1 cellular context compared by ENCODE assay signal in the genomic region with DNA sequence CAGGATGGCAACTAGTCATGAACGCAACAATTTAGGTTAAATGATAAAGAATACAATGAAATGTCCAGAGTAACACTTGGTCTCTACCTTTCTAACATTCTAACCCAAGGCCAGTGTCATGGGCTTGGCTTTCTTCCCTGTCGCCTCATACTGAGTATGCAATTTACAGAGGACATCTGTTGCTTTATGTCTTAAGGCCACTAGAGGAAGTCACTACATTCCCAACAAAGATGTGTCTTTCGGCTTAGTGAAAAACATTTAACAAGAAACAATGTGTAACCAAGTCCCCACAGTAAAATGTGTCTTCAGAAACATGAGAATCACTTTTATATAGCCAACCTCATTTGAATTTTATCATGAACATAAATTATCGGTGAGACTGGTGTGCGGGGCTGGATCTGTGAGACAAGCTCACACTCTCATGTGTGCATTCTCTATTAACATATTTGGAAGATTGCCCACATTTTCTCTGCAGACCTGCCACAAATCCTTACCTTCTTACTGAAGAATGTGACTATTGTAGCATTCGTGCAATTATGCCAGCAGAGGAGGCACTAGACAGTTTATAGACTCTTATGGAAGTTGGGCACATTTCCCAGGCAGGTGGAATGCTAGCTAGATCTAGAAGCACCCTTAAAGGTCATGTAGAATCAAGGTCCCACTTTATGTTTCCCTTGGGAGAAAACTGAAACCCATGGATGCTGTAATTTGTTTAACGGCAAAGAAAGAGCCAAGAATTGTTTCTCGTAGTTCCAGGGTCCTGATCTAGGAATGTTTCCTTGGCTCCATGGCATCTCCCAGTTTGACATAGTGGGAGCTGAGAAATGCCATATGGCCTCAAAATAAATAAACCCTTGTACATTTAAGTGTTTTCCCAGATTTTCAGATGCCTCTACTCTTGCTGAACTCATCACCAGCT.
TF ChIP-seq lines count a peak whose summit lies in the region.

No MANE protein-coding gene starts in this region.

TF ChIP-seq in HEK293, 187 proteins besides CTCF, POLR2A, EP300 and RAD21 (continued from another document and continues in another):
- TF ChIP-seq ZBTB11 (tag by site-specific recombination; conservative IDR thresholded peaks at IDR 0.05; ENCODE audit: low read depth) (no peak), ZNF791 (tag by site-specific recombination; IDR thresholded peaks at IDR 0.05) (no peak), ZNF16 (tag by site-specific recombination; IDR thresholded peaks at IDR 0.05; ENCODE audit: low read depth) (no peak), ZNF529 (tag by site-specific recombination; IDR thresholded peaks at IDR 0.05; ENCODE audit: insufficient replicate concordance) (no peak), BCL11B (tag by site-specific recombination; IDR thresholded peaks at IDR 0.05; ENCODE audit: low read depth) (peak; percentile 83; the same call in 1 of the 2 replicates), ZNF501 (tag by site-specific recombination; IDR thresholded peaks at IDR 0.05) (peak; percentile 41; the same call in 1 of the 2 replicates), ZNF629 (tag by site-specific recombination; IDR thresholded peaks at IDR 0.05) (peak; percentile 51; the same call in 1 of the 2 replicates), SP7 (tag by site-specific recombination; IDR thresholded peaks at IDR 0.05) (peak; percentile 61; the same call in 1 of the 2 replicates), MYNN (tag by site-specific recombination; IDR thresholded peaks at IDR 0.05; ENCODE audit: borderline replicate concordance) (no peak), BCL11A (tag by site-specific recombination; IDR thresholded peaks at IDR 0.05; ENCODE audit: low read depth) (0 out of 2 replicates have a peak, but pooled peaks have one; percentile 41), ZNF623 (tag by site-specific recombination; IDR thresholded peaks at IDR 0.05) (no peak), FEZF1 (tag by site-specific recombination; IDR thresholded peaks at IDR 0.05) (peak; percentile 80), ZBTB17 (tag by site-specific recombination; IDR thresholded peaks at IDR 0.05) (peak; percentile 55), GLIS1 (tag by site-specific recombination; IDR thresholded peaks at IDR 0.05) (peak; percentile 51), ZNF785 (tag by site-specific recombination; IDR thresholded peaks at IDR 0.05) (no peak), ZNF558 (tag by site-specific recombination; IDR thresholded peaks at IDR 0.05) (no peak), ZXDB (tag by site-specific recombination; IDR thresholded peaks at IDR 0.05) (peak; percentile 65; the same call in 1 of the 2 replicates), SCRT2 (tag by site-specific recombination; IDR thresholded peaks at IDR 0.05) (peak; percentile 90), PRDM4 (tag by site-specific recombination; IDR thresholded peaks at IDR 0.05) (peak; percentile 94), REPIN1 (tag by site-specific recombination; IDR thresholded peaks at IDR 0.05; ENCODE audit: low read depth) (no peak), ZIC2 (tag by site-specific recombination; IDR thresholded peaks at IDR 0.05) (no peak), ZNF350 (tag by site-specific recombination; IDR thresholded peaks at IDR 0.05) (peak; percentile 71; the same call in 1 of the 2 replicates), ZNF248 (tag by site-specific recombination; IDR thresholded peaks at IDR 0.05) (no peak), ZNF2 (tag by site-specific recombination; IDR thresholded peaks at IDR 0.05) (no peak), ZNF830 (tag by site-specific recombination; IDR thresholded peaks at IDR 0.05; ENCODE audit: low read depth) (no peak), ZNF354C (tag by site-specific recombination; IDR thresholded peaks at IDR 0.05; ENCODE audit: borderline replicate concordance, low read depth) (no peak), ZNF133 (tag by site-specific recombination; IDR thresholded peaks at IDR 0.05) (no peak), PRDM6 (tag by site-specific recombination; IDR thresholded peaks at IDR 0.05) (0 out of 2 replicates have a peak, but pooled peaks have one; percentile 16), ZNF433 (tag by site-specific recombination; IDR thresholded peaks at IDR 0.05; ENCODE audit: low read depth) (no peak)
- TF ChIP-seq, protein P1, sequence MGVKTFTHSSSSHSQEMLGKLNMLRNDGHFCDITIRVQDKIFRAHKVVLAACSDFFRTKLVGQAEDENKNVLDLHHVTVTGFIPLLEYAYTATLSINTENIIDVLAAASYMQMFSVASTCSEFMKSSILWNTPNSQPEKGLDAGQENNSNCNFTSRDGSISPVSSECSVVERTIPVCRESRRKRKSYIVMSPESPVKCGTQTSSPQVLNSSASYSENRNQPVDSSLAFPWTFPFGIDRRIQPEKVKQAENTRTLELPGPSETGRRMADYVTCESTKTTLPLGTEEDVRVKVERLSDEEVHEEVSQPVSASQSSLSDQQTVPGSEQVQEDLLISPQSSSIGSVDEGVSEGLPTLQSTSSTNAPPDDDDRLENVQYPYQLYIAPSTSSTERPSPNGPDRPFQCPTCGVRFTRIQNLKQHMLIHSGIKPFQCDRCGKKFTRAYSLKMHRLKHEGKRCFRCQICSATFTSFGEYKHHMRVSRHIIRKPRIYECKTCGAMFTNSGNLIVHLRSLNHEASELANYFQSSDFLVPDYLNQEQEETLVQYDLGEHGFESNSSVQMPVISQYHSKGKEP (tag by site-specific recombination; IDR thresholded peaks at IDR 0.05), result peak; percentile 86
- TF ChIP-seq, protein P2, sequence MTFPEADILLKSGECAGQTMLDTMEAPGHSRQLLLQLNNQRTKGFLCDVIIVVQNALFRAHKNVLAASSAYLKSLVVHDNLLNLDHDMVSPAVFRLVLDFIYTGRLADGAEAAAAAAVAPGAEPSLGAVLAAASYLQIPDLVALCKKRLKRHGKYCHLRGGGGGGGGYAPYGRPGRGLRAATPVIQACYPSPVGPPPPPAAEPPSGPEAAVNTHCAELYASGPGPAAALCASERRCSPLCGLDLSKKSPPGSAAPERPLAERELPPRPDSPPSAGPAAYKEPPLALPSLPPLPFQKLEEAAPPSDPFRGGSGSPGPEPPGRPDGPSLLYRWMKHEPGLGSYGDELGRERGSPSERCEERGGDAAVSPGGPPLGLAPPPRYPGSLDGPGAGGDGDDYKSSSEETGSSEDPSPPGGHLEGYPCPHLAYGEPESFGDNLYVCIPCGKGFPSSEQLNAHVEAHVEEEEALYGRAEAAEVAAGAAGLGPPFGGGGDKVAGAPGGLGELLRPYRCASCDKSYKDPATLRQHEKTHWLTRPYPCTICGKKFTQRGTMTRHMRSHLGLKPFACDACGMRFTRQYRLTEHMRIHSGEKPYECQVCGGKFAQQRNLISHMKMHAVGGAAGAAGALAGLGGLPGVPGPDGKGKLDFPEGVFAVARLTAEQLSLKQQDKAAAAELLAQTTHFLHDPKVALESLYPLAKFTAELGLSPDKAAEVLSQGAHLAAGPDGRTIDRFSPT (tag by site-specific recombination; IDR thresholded peaks at IDR 0.05), result peak; percentile 93
- TF ChIP-seq, protein P3, sequence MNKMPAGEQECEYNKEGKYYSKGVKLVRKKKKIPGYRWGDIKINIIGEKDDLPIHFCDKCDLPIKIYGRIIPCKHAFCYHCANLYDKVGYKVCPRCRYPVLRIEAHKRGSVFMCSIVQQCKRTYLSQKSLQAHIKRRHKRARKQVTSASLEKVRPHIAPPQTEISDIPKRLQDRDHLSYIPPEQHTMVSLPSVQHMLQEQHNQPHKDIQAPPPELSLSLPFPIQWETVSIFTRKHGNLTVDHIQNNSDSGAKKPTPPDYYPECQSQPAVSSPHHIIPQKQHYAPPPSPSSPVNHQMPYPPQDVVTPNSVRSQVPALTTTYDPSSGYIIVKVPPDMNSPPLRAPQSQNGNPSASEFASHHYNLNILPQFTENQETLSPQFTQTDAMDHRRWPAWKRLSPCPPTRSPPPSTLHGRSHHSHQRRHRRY (tag by site-specific recombination; IDR thresholded peaks at IDR 0.05), result no peak
- TF ChIP-seq, protein P4, sequence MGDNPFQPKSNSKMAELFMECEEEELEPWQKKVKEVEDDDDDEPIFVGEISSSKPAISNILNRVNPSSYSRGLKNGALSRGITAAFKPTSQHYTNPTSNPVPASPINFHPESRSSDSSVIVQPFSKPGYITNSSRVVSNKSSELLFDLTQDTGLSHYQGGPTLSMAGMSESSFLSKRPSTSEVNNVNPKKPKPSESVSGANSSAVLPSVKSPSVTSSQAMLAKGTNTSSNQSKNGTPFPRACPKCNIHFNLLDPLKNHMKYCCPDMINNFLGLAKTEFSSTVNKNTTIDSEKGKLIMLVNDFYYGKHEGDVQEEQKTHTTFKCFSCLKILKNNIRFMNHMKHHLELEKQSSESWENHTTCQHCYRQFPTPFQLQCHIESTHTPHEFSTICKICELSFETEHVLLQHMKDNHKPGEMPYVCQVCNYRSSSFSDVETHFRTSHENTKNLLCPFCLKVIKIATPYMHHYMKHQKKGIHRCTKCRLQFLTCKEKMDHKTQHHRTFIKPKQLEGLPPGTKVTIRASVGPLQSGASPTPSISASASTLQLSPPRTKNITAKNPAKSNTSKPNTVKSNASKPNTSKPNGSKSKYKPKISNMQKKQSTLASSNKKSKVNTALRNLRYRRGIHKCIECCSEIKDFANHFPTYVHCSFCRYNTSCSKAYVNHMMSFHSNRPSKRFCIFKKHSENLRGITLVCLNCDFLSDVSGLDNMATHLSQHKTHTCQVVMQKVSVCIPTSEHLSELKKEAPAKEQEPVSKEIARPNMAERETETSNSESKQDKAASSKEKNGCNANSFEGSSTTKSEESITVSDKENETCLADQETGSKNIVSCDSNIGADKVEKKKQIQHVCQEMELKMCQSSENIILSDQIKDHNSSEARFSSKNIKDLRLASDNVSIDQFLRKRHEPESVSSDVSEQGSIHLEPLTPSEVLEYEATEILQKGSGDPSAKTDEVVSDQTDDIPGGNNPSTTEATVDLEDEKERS (tag by site-specific recombination; IDR thresholded peaks at IDR 0.05), result no peak
- TF ChIP-seq, protein P5, sequence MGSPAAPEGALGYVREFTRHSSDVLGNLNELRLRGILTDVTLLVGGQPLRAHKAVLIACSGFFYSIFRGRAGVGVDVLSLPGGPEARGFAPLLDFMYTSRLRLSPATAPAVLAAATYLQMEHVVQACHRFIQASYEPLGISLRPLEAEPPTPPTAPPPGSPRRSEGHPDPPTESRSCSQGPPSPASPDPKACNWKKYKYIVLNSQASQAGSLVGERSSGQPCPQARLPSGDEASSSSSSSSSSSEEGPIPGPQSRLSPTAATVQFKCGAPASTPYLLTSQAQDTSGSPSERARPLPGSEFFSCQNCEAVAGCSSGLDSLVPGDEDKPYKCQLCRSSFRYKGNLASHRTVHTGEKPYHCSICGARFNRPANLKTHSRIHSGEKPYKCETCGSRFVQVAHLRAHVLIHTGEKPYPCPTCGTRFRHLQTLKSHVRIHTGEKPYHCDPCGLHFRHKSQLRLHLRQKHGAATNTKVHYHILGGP (tag by site-specific recombination; IDR thresholded peaks at IDR 0.05), result no peak
